Comparison of ENCODE assay signal across 1 cellular context in the genomic region with DNA sequence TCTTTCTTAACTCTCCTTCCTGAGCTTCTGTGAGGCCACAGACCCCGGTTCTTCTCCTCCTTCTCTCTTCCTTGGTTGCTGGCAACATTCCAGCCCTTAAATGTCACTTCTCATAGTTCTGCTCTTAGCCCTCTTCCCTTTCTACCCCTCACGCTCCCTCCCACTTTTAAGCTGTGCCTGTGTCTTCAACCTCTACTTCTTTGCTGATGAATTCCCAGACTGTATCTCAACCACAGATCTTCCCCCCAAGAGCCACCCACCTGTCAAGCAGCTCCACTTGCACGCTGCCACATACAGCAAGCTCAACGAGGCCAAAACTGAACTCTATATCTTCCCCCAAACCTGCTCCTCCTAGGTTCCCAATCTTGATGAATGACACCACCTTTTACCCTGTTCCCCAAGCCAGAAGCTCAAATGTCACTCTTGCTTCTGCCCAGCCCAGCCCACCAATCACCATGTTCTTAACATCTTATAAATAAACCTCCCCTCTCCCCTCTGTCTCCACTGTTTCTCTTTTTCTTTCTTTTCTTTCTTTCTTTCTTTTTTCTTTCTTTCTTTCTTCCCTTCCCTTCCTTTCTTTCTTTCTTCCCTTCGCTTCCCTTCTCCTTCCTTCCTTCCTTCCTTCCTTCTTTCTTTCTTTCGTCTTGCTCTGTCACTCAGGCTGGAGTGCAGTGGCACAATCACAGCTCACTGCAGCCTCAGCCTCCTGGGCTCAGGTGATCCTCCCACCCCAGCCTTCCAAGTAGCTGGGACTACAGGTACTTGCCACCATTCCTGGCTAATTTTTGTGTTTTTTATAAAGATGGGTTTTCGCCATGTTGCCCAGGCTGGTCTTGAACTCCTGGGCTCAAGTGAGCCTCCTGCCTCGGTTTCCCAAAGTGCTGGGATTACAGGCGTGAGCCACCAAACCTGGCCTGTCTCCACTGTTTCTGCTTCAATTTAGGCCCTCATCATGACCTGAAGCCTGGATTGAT.
TF ChIP-seq lines count a peak whose summit lies in the region.

No MANE protein-coding gene starts in this region.

TF ChIP-seq in K562, 482 proteins besides CTCF, POLR2A, EP300 and RAD21 (continued from another document and continues in another):
- TF ChIP-seq HNRNPUL1 (IDR thresholded peaks at IDR 0.05; ENCODE audit: low read length) (no peak), RFX7 (CRISPR knock-in tag; IDR thresholded peaks at IDR 0.05) (no peak), NFIX (CRISPR knock-in tag; IDR thresholded peaks at IDR 0.05; ENCODE audit: low read depth) (no peak), ZSCAN32 (CRISPR knock-in tag; IDR thresholded peaks at IDR 0.05) (no peak), FOXA1 (IDR thresholded peaks at IDR 0.05; ENCODE audit: borderline replicate concordance) (no peak), POLR3A (IDR thresholded peaks at IDR 0.05; ENCODE audit: borderline replicate concordance, extremely low read depth, insufficient read depth, insufficient read length) (no peak), DDX20 (tag; IDR thresholded peaks at IDR 0.05; ENCODE audit: low read depth) (no peak), ZNF586 (CRISPR knock-in tag; conservative IDR thresholded peaks at IDR 0.05) (no peak), GABPB1 (CRISPR knock-in tag; IDR thresholded peaks at IDR 0.05) (0 out of 2 replicates have a peak, but pooled peaks have one; percentile 59), DNMT1 (IDR thresholded peaks at IDR 0.05) (peak; percentile 98), PURB (CRISPR knock-in tag; IDR thresholded peaks at IDR 0.05; ENCODE audit: low read depth) (no peak), ZNF507 (tag; conservative IDR thresholded peaks at IDR 0.05) (no peak), RBM34 (IDR thresholded peaks at IDR 0.05; ENCODE audit: borderline replicate concordance, insufficient read depth, low read length) (no peak), NCOR1 (IDR thresholded peaks at IDR 0.05) (peak; percentile 47), NCOA6 (IDR thresholded peaks at IDR 0.05) (no peak), CBX3 (IDR thresholded peaks at IDR 0.05; ENCODE audit: borderline replicate concordance in 1 of 2, low read length in 2 of 2) (no peak; a peak in 1 of 3 replicates), ZKSCAN8 (CRISPR knock-in tag; IDR thresholded peaks at IDR 0.05) (no peak), THRAP3 (IDR thresholded peaks at IDR 0.05; ENCODE audit: borderline replicate concordance) (peak; percentile 95; the same call in 1 of the 2 replicates), HNRNPL (IDR thresholded peaks at IDR 0.05; ENCODE audit: low read depth, low read length) (no peak), KLF13 (tag; IDR thresholded peaks at IDR 0.05; ENCODE audit: borderline replicate concordance, low read depth) (no peak), COPS2 (conservative IDR thresholded peaks at IDR 0.05) (no peak), NFIC (IDR thresholded peaks at IDR 0.05) (peak; percentile 98), KDM1A (IDR thresholded peaks at IDR 0.05) (peak; percentile 36 to 70; a peak in 2 of 4 replicates), MAZ (CRISPR knock-in tag; conservative IDR thresholded peaks at IDR 0.05 in 1 of 2, IDR thresholded peaks at IDR 0.05 in 1 of 2) (peak in 1 of 2 experiments; percentile 68; a peak in 3 of 4 replicates), BRCA1 (IDR thresholded peaks at IDR 0.05) (no peak), BRCA1 (CRISPR knock-in tag; IDR thresholded peaks at IDR 0.05) (no peak), CSDE1 (IDR thresholded peaks at IDR 0.05) (peak in 1 of 2 experiments; percentile 57; a peak in 1 of 4 replicates), ZKSCAN3 (CRISPR knock-in tag; IDR thresholded peaks at IDR 0.05) (no peak), ZNF232 (CRISPR knock-in tag; IDR thresholded peaks at IDR 0.05) (no peak), ETV1 (tag; conservative IDR thresholded peaks at IDR 0.05; ENCODE audit: low read depth) (peak; percentile 25; the same call in 1 of the 2 replicates), BDP1 (IDR thresholded peaks at IDR 0.05; ENCODE audit: insufficient read depth, insufficient read length) (no peak), JUN (IDR thresholded peaks at IDR 0.05; ENCODE audit: borderline replicate concordance, low read depth, low read length) (no peak), JUN (CRISPR knock-in tag; IDR thresholded peaks at IDR 0.05; ENCODE audit: borderline replicate concordance) (no peak), ZBED1 (IDR thresholded peaks at IDR 0.05) (0 out of 2 replicates have a peak, but pooled peaks have one; percentile 67), SOX6 (IDR thresholded peaks at IDR 0.05) (peak; percentile 58; the same call in 1 of the 2 replicates), OTX1 (CRISPR knock-in tag; IDR thresholded peaks at IDR 0.05) (0 out of 2 replicates have a peak, but pooled peaks have one; percentile 59), SAFB2 (IDR thresholded peaks at IDR 0.05; ENCODE audit: borderline replicate concordance, low read depth, low read length, severe bottlenecking) (no peak), ESRRB (CRISPR knock-in tag; IDR thresholded peaks at IDR 0.05; ENCODE audit: borderline replicate concordance) (no peak), CBFB (CRISPR knock-in tag; IDR thresholded peaks at IDR 0.05) (no peak), XRCC5 (IDR thresholded peaks at IDR 0.05; ENCODE audit: low read depth, low read length) (no peak), ZNF217 (CRISPR knock-in tag; IDR thresholded peaks at IDR 0.05) (no peak), TAF9B (IDR thresholded peaks at IDR 0.05; ENCODE audit: partially characterized antibody) (peak; percentile 45), CC2D1A (IDR thresholded peaks at IDR 0.05) (no peak; the same call in 1 of the 2 replicates)
- TF ChIP-seq, protein P1, sequence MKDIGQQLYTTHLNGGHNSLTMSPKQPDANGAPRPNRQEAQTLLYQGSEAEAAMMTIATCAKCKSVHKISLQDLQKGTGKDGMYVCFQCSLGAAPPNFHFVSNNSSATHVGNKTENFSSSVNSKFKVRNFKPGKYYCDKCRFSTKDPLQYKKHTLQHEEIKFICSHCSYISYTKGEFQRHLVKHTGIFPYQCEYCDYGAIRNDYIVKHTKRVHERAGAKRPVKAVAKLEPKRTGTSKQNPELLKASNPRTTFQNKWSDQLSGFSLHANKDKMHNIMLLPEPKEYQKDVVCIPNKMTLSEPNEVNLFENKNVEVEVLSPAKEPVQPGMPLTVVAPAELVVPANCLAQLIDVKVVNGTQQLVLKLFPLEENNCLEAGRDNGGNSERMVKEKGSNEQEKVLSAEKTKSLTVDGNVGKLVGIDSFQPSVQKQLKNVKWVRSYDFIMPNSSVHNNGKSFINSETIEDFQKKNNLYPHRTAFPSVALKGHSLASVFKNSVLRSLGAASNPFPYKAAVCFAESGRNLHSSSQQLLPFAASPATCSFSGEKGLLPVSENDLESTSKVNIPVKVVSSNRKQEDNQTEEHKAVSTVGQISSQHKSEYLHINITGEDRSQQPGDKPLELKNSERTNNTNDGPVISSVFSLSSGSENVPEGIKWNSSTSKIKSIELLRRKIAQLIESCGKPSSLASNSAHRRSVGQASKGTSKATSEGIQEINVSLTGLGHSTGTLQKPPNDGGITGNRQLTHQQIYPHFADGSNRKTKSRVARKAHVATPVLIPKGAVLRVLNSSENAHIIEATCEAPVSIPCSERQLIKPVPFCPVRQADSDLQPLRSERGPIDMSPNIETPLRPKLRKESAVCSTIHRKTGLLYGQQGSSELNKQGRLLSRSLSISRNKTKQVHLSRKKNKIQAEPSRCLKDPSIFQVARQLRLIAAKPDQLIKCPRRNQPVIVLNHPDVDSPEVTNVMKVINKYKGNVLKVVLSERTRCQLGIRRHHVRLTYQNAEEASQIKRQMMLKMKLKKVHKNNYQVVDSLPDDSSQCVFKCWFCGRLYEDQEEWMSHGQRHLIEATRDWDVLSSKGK (CRISPR knock-in tag; IDR thresholded peaks at IDR 0.05), result no peak
- TF ChIP-seq, protein P2, sequence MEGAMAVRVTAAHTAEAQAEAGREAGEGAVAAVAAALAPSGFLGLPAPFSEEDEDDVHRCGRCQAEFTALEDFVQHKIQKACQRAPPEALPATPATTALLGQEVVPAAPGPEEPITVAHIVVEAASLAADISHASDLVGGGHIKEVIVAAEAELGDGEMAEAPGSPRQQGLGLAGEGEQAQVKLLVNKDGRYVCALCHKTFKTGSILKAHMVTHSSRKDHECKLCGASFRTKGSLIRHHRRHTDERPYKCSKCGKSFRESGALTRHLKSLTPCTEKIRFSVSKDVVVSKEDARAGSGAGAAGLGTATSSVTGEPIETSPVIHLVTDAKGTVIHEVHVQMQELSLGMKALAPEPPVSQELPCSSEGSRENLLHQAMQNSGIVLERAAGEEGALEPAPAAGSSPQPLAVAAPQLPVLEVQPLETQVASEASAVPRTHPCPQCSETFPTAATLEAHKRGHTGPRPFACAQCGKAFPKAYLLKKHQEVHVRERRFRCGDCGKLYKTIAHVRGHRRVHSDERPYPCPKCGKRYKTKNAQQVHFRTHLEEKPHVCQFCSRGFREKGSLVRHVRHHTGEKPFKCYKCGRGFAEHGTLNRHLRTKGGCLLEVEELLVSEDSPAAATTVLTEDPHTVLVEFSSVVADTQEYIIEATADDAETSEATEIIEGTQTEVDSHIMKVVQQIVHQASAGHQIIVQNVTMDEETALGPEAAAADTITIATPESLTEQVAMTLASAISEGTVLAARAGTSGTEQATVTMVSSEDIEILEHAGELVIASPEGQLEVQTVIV (CRISPR knock-in tag; IDR thresholded peaks at IDR 0.05; ENCODE audit: borderline replicate concordance), result no peak
- TF ChIP-seq, protein P3, sequence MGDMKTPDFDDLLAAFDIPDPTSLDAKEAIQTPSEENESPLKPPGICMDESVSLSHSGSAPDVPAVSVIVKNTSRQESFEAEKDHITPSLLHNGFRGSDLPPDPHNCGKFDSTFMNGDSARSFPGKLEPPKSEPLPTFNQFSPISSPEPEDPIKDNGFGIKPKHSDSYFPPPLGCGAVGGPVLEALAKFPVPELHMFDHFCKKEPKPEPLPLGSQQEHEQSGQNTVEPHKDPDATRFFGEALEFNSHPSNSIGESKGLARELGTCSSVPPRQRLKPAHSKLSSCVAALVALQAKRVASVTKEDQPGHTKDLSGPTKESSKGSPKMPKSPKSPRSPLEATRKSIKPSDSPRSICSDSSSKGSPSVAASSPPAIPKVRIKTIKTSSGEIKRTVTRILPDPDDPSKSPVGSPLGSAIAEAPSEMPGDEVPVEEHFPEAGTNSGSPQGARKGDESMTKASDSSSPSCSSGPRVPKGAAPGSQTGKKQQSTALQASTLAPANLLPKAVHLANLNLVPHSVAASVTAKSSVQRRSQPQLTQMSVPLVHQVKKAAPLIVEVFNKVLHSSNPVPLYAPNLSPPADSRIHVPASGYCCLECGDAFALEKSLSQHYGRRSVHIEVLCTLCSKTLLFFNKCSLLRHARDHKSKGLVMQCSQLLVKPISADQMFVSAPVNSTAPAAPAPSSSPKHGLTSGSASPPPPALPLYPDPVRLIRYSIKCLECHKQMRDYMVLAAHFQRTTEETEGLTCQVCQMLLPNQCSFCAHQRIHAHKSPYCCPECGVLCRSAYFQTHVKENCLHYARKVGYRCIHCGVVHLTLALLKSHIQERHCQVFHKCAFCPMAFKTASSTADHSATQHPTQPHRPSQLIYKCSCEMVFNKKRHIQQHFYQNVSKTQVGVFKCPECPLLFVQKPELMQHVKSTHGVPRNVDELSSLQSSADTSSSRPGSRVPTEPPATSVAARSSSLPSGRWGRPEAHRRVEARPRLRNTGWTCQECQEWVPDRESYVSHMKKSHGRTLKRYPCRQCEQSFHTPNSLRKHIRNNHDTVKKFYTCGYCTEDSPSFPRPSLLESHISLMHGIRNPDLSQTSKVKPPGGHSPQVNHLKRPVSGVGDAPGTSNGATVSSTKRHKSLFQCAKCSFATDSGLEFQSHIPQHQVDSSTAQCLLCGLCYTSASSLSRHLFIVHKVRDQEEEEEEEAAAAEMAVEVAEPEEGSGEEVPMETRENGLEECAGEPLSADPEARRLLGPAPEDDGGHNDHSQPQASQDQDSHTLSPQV (IDR thresholded peaks at IDR 0.05), result peak; percentile 95
- TF ChIP-seq, protein P4, sequence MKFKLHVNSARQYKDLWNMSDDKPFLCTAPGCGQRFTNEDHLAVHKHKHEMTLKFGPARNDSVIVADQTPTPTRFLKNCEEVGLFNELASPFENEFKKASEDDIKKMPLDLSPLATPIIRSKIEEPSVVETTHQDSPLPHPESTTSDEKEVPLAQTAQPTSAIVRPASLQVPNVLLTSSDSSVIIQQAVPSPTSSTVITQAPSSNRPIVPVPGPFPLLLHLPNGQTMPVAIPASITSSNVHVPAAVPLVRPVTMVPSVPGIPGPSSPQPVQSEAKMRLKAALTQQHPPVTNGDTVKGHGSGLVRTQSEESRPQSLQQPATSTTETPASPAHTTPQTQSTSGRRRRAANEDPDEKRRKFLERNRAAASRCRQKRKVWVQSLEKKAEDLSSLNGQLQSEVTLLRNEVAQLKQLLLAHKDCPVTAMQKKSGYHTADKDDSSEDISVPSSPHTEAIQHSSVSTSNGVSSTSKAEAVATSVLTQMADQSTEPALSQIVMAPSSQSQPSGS (CRISPR knock-in tag; IDR thresholded peaks at IDR 0.05), result no peak
- TF ChIP-seq, protein P5, sequence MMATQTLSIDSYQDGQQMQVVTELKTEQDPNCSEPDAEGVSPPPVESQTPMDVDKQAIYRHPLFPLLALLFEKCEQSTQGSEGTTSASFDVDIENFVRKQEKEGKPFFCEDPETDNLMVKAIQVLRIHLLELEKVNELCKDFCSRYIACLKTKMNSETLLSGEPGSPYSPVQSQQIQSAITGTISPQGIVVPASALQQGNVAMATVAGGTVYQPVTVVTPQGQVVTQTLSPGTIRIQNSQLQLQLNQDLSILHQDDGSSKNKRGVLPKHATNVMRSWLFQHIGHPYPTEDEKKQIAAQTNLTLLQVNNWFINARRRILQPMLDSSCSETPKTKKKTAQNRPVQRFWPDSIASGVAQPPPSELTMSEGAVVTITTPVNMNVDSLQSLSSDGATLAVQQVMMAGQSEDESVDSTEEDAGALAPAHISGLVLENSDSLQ (IDR thresholded peaks at IDR 0.05), result peak; percentile 97
- TF ChIP-seq, protein P6, sequence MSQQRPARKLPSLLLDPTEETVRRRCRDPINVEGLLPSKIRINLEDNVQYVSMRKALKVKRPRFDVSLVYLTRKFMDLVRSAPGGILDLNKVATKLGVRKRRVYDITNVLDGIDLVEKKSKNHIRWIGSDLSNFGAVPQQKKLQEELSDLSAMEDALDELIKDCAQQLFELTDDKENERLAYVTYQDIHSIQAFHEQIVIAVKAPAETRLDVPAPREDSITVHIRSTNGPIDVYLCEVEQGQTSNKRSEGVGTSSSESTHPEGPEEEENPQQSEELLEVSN (IDR thresholded peaks at IDR 0.05; ENCODE audit: borderline replicate concordance in 1 of 2, extremely low read depth in 1 of 2, insufficient read depth in 1 of 2, insufficient read length in 1 of 2, low read depth in 1 of 2, low read length in 1 of 2, poor library complexity in 1 of 2, severe bottlenecking in 1 of 2), result peak; percentile 78 to 96
- TF ChIP-seq, protein P7, sequence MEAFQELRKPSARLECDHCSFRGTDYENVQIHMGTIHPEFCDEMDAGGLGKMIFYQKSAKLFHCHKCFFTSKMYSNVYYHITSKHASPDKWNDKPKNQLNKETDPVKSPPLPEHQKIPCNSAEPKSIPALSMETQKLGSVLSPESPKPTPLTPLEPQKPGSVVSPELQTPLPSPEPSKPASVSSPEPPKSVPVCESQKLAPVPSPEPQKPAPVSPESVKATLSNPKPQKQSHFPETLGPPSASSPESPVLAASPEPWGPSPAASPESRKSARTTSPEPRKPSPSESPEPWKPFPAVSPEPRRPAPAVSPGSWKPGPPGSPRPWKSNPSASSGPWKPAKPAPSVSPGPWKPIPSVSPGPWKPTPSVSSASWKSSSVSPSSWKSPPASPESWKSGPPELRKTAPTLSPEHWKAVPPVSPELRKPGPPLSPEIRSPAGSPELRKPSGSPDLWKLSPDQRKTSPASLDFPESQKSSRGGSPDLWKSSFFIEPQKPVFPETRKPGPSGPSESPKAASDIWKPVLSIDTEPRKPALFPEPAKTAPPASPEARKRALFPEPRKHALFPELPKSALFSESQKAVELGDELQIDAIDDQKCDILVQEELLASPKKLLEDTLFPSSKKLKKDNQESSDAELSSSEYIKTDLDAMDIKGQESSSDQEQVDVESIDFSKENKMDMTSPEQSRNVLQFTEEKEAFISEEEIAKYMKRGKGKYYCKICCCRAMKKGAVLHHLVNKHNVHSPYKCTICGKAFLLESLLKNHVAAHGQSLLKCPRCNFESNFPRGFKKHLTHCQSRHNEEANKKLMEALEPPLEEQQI (IDR thresholded peaks at IDR 0.05), result no peak; the same call in 1 of the 2 replicates
